In genomic region chr4:39574946-39575345, GRCh38 we compare ENCODE assay signal across 17 cellular contexts.
"Had no signal": no experiment of that assay in that cellular context is flagged by ENCODE, and none has a peak within 500 bp of the region (broad histone marks: within the 10 kb centered on the region; RNA-seq: fewer than 3 reads in every experiment).

No MANE protein-coding gene starts in this region.

- H3K9me3 Mint-ChIP-seq: activated naive CD4-positive, alpha-beta T cell treated with anti-CD3 and anti-CD28 coated beads, Interleukin-2, amount 50 U/mL, for 72 hours; brain; endodermal cell; immature natural killer cell; naive thymus-derived CD4-positive, alpha-beta T cell; T-cell had no signal

- H3K36me3 ChIP-seq: WERI-Rb-1 had no signal

- H3K4me1 Mint-ChIP-seq: brain, immature natural killer cell, T-cell had no signal

- ATAC-seq: naive thymus-derived CD4-positive, alpha-beta T cell; T-cell had no signal

- H3K4me3 ChIP-seq: sigmoid colon, suprapubic skin had no signal

- H3K27me3 Mint-ChIP-seq: naive thymus-derived CD4-positive, alpha-beta T cell; progenitor cell of endocrine pancreas; T-cell had no signal

- DNase-seq: activated CD4-positive, alpha-beta T cell treated with anti-CD3 and anti-CD28 coated beads for 48 hours; activated effector memory CD4-positive, alpha-beta T cell treated with Interleukin-2 at 50 U/mL for 16 hours; amygdala; endodermal cell; foreskin fibroblast; immature natural killer cell; naive thymus-derived CD4-positive, alpha-beta T cell; sigmoid colon; stimulated activated CD4-positive, alpha-beta T cell treated with anti-CD3 and anti-CD28 coated beads, Interleukin-2, amount 100 ng/mL, for 24 hours; stimulated activated naive CD4-positive, alpha-beta T cell treated with Interleukin-2 at 50 U/mL for 16 hours; T-cell; T1000; WERI-Rb-1 had no signal

- H3K27ac ChIP-seq: sigmoid colon, suprapubic skin, WERI-Rb-1 had no signal

- H3K4me3 Mint-ChIP-seq: brain; endodermal cell; immature natural killer cell; naive thymus-derived CD4-positive, alpha-beta T cell; T-cell had no signal

- H3K27me3 ChIP-seq: sigmoid colon, suprapubic skin had no signal

- H3K27ac Mint-ChIP-seq: activated naive CD4-positive, alpha-beta T cell treated with anti-CD3 and anti-CD28 coated beads, Interleukin-2, amount 50 U/mL, for 72 hours; brain; endodermal cell; immature natural killer cell; naive thymus-derived CD4-positive, alpha-beta T cell; T-cell had no signal

- H3K36me3 Mint-ChIP-seq: activated naive CD4-positive, alpha-beta T cell treated with anti-CD3 and anti-CD28 coated beads, Interleukin-2, amount 50 U/mL, for 72 hours had no signal

- H3K4me1 ChIP-seq: suprapubic skin had no signal

- H3K9me3 ChIP-seq: sigmoid colon, suprapubic skin had no signal
